28 cellular contexts compared by ENCODE assay signal in the genomic region with DNA sequence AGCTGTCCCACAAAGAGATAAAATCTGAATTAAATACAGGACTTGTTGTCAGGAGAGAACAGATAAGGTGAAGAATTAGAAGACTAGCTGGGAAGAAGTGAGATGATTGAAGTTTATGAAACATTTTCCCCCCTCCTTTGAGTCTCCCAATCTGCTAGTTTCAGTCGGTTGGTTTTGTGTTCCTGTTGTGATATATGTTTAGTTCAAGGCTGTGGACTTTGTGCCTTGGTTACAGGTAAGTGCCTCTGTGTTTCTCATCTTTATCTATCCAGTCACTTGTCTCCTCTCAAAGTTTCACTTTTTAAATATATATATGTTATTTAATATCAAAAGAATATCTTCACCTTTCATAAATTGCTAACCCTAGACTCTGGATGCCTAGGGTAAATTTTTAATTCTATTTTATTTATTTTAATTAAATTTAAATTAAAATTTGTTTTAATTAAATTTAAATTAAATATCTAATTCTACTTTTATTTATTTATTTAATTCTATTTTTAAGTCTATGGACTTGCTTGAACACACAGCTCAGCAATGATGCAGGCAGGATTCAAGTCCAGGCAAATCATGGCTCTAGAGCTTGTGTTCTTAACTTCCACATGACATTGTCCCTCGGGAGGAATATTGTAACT.
"Had no signal": no experiment of that assay in that cellular context is flagged by ENCODE, and none has a peak within 500 bp of the region (broad histone marks: within the 10 kb centered on the region; RNA-seq: fewer than 3 reads in every experiment).

No MANE protein-coding gene starts in this region.

- H3K9me3 ChIP-seq: ascending aorta, body of pancreas, MG63, Peyer's patch, SJCRH30, SK-N-SH had no signal

- H3K27ac ChIP-seq: ascending aorta, body of pancreas, Peyer's patch, RWPE1, SJCRH30 had no signal

- DNase-seq: activated CD4-positive, alpha-beta T cell treated with anti-CD3 and anti-CD28 coated beads for 48 hours; activated CD4-positive, alpha-beta T cell treated with anti-CD3 and anti-CD28 coated beads, Interleukin-2, amount 50 U/mL, for 4 hours; activated CD4-positive, CD25-positive, alpha-beta regulatory T cell treated with anti-CD3 and anti-CD28 coated beads, Interleukin-2, amount 50 U/mL, for 72 hours; activated CD8-positive, alpha-beta memory T cell treated with anti-CD3 and anti-CD28 coated beads, Interleukin-2, amount 50 U/mL, for 48 hours; activated CD8-positive, alpha-beta T cell treated with anti-CD3 and anti-CD28 coated beads, Interleukin-2, amount 10 ng/mL, durations not matched to agents 7 days and 5 days; activated effector memory CD4-positive, alpha-beta T cell treated with Interleukin-2 at 50 U/mL for 16 hours; activated naive CD4-positive, alpha-beta T cell treated with Interleukin-2 at 50 U/mL for 16 hours; activated naive CD8-positive, alpha-beta T cell treated with anti-CD3 and anti-CD28 coated beads, Interleukin-2, amount 50 U/mL, for 24 hours; activated T-cell treated with anti-CD3 and anti-CD28 coated beads, Interleukin-2, amount 50 U/mL, for 1 hour; amniotic stem cell; body of pancreas; MG63; NCI-H1105; NCI-H1436; NCI-H1694 treated with DMSO at 0.1 percent for 48 hours; NCI-H2081; NCI-H2171; NCI-H2227 treated with DMSO at 0.1 percent for 48 hours; NCI-H524 treated with DMSO at 0.1 percent for 48 hours; NCI-H748 treated with DMSO at 0.1 percent for 48 hours; NK-92 treated with Interleukin-12 subunit alpha and Interleukin-12 subunit beta, amount 100 ng/mL, for 24 hours; Right ventricle myocardium superior; SK-N-SH had no signal

- H3K4me3 ChIP-seq: ascending aorta, body of pancreas, MG63, Peyer's patch, SJCRH30 had no signal

- H3K27me3 ChIP-seq: ascending aorta, body of pancreas, MG63, Peyer's patch, SJCRH30 had no signal

- ATAC-seq: activated CD8-positive, alpha-beta T cell treated with anti-CD3 and anti-CD28 coated beads, Interleukin-2, amount 10 ng/mL, durations not matched to agents 7 days and 5 days; activated naive CD4-positive, alpha-beta T cell treated with anti-CD3 and anti-CD28 coated beads, Interleukin-2, amount 50 U/mL, for 72 hours; activated naive CD8-positive, alpha-beta T cell treated with anti-CD3 and anti-CD28 coated beads, Interleukin-2, amount 50 U/mL, for 24 hours had no signal

- H3K4me2 ChIP-seq: SK-N-SH had no signal

- H3K9ac ChIP-seq: SK-N-SH had no signal

- H3K9me2 ChIP-seq: SK-N-SH had no signal

- H3K36me3 ChIP-seq: ascending aorta, MG63, Peyer's patch, SJCRH30 had no signal
